In genomic region chrX:2705461-2705860, GRCh38 we compare ENCODE assay signal across 2 cellular contexts.
TF ChIP-seq lines count a peak whose summit lies in the region.

No MANE protein-coding gene starts in this region.

TF ChIP-seq in liver, 16 proteins besides CTCF, POLR2A, EP300 and RAD21:
- TF ChIP-seq YY1 (IDR thresholded peaks at IDR 0.05), result no peak
- no peak for TF ChIP-seq REST (IDR thresholded peaks at IDR 0.05)
- no peak for TF ChIP-seq GABPA (IDR thresholded peaks at IDR 0.05 in 1 of 2, conservative IDR thresholded peaks at IDR 0.05 in 1 of 2)
- no peak for TF ChIP-seq NR2F2 (IDR thresholded peaks at IDR 0.05)
- TF ChIP-seq ZBTB33 (IDR thresholded peaks at IDR 0.05), result no peak
- TF ChIP-seq ATF3 (IDR thresholded peaks at IDR 0.05), result no peak
- TF ChIP-seq EGR1 (IDR thresholded peaks at IDR 0.05; ENCODE audit: low read depth in 2 of 2), result no peak
- TF ChIP-seq FOXA1 (IDR thresholded peaks at IDR 0.05), result no peak
- TF ChIP-seq SP1 (IDR thresholded peaks at IDR 0.05), result no peak
- TF ChIP-seq JUND (IDR thresholded peaks at IDR 0.05), result no peak
TF ChIP-seq in liver: peak in this region for 0.

TF ChIP-seq in HepG2, 621 proteins besides CTCF, POLR2A, EP300 and RAD21:
- no peak for TF ChIP-seq REL (CRISPR knock-in tag; conservative IDR thresholded peaks at IDR 0.05)
- no peak for TF ChIP-seq ZNF513 (CRISPR knock-in tag; conservative IDR thresholded peaks at IDR 0.05)
- no peak for TF ChIP-seq ZNF20 (CRISPR knock-in tag; IDR thresholded peaks at IDR 0.05)
- no peak for TF ChIP-seq SMC3 (IDR thresholded peaks at IDR 0.05; ENCODE audit: low read length)
- no peak for TF ChIP-seq ZNF317 (CRISPR knock-in tag; IDR thresholded peaks at IDR 0.05)
- TF ChIP-seq ZBTB20 (CRISPR knock-in tag; IDR thresholded peaks at IDR 0.05; ENCODE audit: borderline replicate concordance, low read depth), result no peak
- TF ChIP-seq CHD2 (IDR thresholded peaks at IDR 0.05; ENCODE audit: low read depth, low read length), result no peak
- no peak for TF ChIP-seq ZNF672 (CRISPR knock-in tag; IDR thresholded peaks at IDR 0.05)
- TF ChIP-seq MEIS1 (CRISPR knock-in tag; IDR thresholded peaks at IDR 0.05; ENCODE audit: borderline replicate concordance), result no peak
- no peak for TF ChIP-seq ZFP36 (IDR thresholded peaks at IDR 0.05; ENCODE audit: borderline replicate concordance, low read depth, low read length, partially characterized antibody)
- TF ChIP-seq ARID5B (CRISPR knock-in tag; IDR thresholded peaks at IDR 0.05), result no peak
- TF ChIP-seq HOXA3 (CRISPR knock-in tag; IDR thresholded peaks at IDR 0.05), result no peak
- TF ChIP-seq TRIM24 (CRISPR knock-in tag; IDR thresholded peaks at IDR 0.05), result no peak
- no peak for TF ChIP-seq FUBP1 (CRISPR knock-in tag; IDR thresholded peaks at IDR 0.05; ENCODE audit: borderline replicate concordance)
- no peak for TF ChIP-seq MLLT10 (CRISPR knock-in tag; IDR thresholded peaks at IDR 0.05)
- TF ChIP-seq RFXAP (CRISPR knock-in tag; IDR thresholded peaks at IDR 0.05; ENCODE audit: borderline replicate concordance), result no peak
- no peak for TF ChIP-seq GTF2F1 (IDR thresholded peaks at IDR 0.05; ENCODE audit: low read length)
- no peak for TF ChIP-seq PAF1 (CRISPR knock-in tag; IDR thresholded peaks at IDR 0.05)
- TF ChIP-seq STAG1 (CRISPR knock-in tag; IDR thresholded peaks at IDR 0.05), result no peak
